In genomic region chr6:46490425-46491200, GRCh38 we compare ENCODE assay signal across 7 cellular contexts. TPM values are rescaled to one million over a fixed set of nuclear protein-coding genes. Genes with fewer than 3 reads are reported as not detected.
DNase-seq lines count a peak whose midpoint lies in the region; ATAC-seq, FAIRE-seq and TF ChIP-seq lines count a peak whose summit lies in the region.

No MANE protein-coding gene starts in this region.

- intact Hi-C loops in HepG2 (cut with micrococcal nuclease; ENCODE audit: unreplicated experiment) (loop anchor here (1.0 to 10.0 kb wide), 3 partner anchors 71 to 398 kb away; partner anchors contain the start of genes CYP39A1 and SLC25A27), testis (cut with DNase I; ENCODE audit: low total_unique reads) (no loop called here)

- H4K20me1 ChIP-seq in HepG2 (ENCODE audit: insufficient read depth, low read length), result no peaks in the 10 kb centered on the region

- CTCF ChIA-PET in HepG2 (lab: Yijun Ruan, JAX; ENCODE audit: low intra/inter-chr PET ratio, low total read pairs), result no interaction called here

- H3K4me3 ChIP-seq in GM08714 (ENCODE audit: low read length) (peak overlapping the region; percentile 50; the same call in 1 of the 2 replicates), choroid plexus epithelial cell (ENCODE audit: low read depth, low read length) (peak overlapping the region; percentile 59), HepG2 (replicated peaks in 1 of 3; ENCODE audit: insufficient read depth in 1 of 3, low read depth in 2 of 3, low read length in 3 of 3) (peak overlapping the region; percentile 50 to 75 (median 73); a peak in 4 of 6 replicates), testis (peak overlapping the region; percentile 69 to 83)

- BruUV-seq in HepG2 (replicated peaks; lab: Mats Ljungman, UMichigan), result no TSS peak

- 11% methylated on average over 41 of the region's 56 CpGs for WGBS in HepG2 (ENCODE audit: low lambda C conversion rate)
- 2 to 5% methylated on average over 27 to 30 of the region's 56 CpGs for WGBS in testis, 2 donors

- peak; percentile 32 for TF ChIP-seq CTCF in choroid plexus epithelial cell (conservative IDR thresholded peaks at IDR 0.05; ENCODE audit: low read depth, low read length)
- peak; percentile 51 for TF ChIP-seq CTCF in HepG2 (CRISPR knock-in tag; IDR thresholded peaks at IDR 0.05)
- peak in 1 of 3 experiments; percentile 19 for TF ChIP-seq CTCF in testis (IDR thresholded peaks at IDR 0.05)

- peaks cover 4 to 33% of the 10 kb centered on the region in 2 experiments; a peak in 4 of 5 replicates for H3K27me3 ChIP-seq in HepG2 (ENCODE audit: control insufficient read depth in 1 of 2, insufficient read depth in 2 of 2, low read length in 2 of 2)
- no peaks in the 10 kb centered on the region for H3K27me3 ChIP-seq in testis

- TF ChIP-seq EP300 in HepG2 (IDR thresholded peaks at IDR 0.05; ENCODE audit: low read depth in 2 of 2, low read length in 2 of 2) (no peak), HepG2 (CRISPR knock-in tag; IDR thresholded peaks at IDR 0.05; ENCODE audit: borderline replicate concordance) (no peak)

- H3K36me3 ChIP-seq in HepG2 (replicated peaks in 1 of 2; ENCODE audit: control insufficient read depth in 1 of 2, insufficient read depth in 2 of 2, low read length in 2 of 2) (no peaks in the 10 kb centered on the region), testis (ENCODE audit: low read depth, missing control alignments) (no peaks in the 10 kb centered on the region)

- no peak overlapping the region for H3K27ac ChIP-seq in HepG2 (ENCODE audit: extremely low read length, insufficient read depth, low read length)
- peak overlapping the region; percentile 50 to 85 for H3K27ac ChIP-seq in testis

- no peak overlapping the region for H3K9ac ChIP-seq in HepG2 (ENCODE audit: insufficient read depth, low read depth, low read length)

- TF ChIP-seq POLR2A in HepG2 (IDR thresholded peaks at IDR 0.05; ENCODE audit: insufficient read depth in 1 of 2, low read depth in 2 of 2, low read length in 2 of 2) (no peak), testis (IDR thresholded peaks at IDR 0.05) (no peak)

- H3K9me3 ChIP-seq in HepG2 (ENCODE audit: low read length) (no peaks in the 10 kb centered on the region), testis (no peaks in the 10 kb centered on the region)

- TF ChIP-seq RAD21 in HepG2 (CRISPR knock-in tag; IDR thresholded peaks at IDR 0.05), result no peak

- in situ Hi-C loops in HepG2 (cut with HindIII; ENCODE audit: extremely low pct_ligation_motif_present, low pct_unique_long_range_greater_than_20kb), result no loop called here

- H3K4me2 ChIP-seq in HepG2 (ENCODE audit: low read depth, low read length), result peak overlapping the region; percentile 86

- H2AFZ ChIP-seq in HepG2 (ENCODE audit: low read length), result no peak overlapping the region

- FAIRE-seq in HepG2 (lab: Jason Lieb, UNC), result no peak

- H3K4me1 ChIP-seq in HepG2 (ENCODE audit: insufficient read depth, low read length), result peaks cover 5% of the 10 kb centered on the region
- peaks cover 4% of the 10 kb centered on the region for H3K4me1 ChIP-seq in testis

- H3K79me2 ChIP-seq in HepG2 (ENCODE audit: insufficient read depth, low read length), result no peaks in the 10 kb centered on the region

- DNase-seq in NCI-H1105 treated with DMSO at 0.1 percent for 48 hours (lab: John Stamatoyannopoulos, UW) (peak; percentile 40), choroid plexus epithelial cell (ENCODE audit: low read depth) (no peak), HepG2 (ENCODE audit: low spot score) (no peak), testis (peak; percentile 50)
- DNase-seq in activated CD4-positive, CD25-positive, alpha-beta regulatory T cell (lab: John Stamatoyannopoulos, UW), result no peak

- POLR2A ChIA-PET in HepG2 (lab: Yijun Ruan, JAX), result no interaction called here

- ATAC-seq in HepG2, result peak; percentile 47
- no peak for ATAC-seq in GM18519 (IDR thresholded peaks at IDR 0.05; ENCODE audit: low FRiP score, unreplicated experiment)

TF ChIP-seq in HepG2, 621 proteins besides CTCF, POLR2A, EP300 and RAD21:
- TF ChIP-seq KDM2A (CRISPR knock-in tag; IDR thresholded peaks at IDR 0.05; ENCODE audit: borderline replicate concordance, low read depth) (0 out of 2 replicates have a peak, but pooled peaks have one; percentile 10), NCOA2 (CRISPR knock-in tag; IDR thresholded peaks at IDR 0.05) (no peak), ZBTB7A (CRISPR knock-in tag; IDR thresholded peaks at IDR 0.05) (peak; percentile 64; the same call in 1 of the 2 replicates), MAZ (IDR thresholded peaks at IDR 0.05; ENCODE audit: borderline replicate concordance, low read depth, low read length) (0 out of 2 replicates have a peak, but pooled peaks have one; percentile 19), MAZ (CRISPR knock-in tag; IDR thresholded peaks at IDR 0.05; ENCODE audit: low read depth) (no peak), GABPB1 (CRISPR knock-in tag; IDR thresholded peaks at IDR 0.05) (0 out of 2 replicates have a peak, but pooled peaks have one; percentile 5), RFX3 (CRISPR knock-in tag; IDR thresholded peaks at IDR 0.05) (no peak)

RNA-seq across cellular contexts. Expression of gene RCAN2, which starts 0.6 kb away (rescaled TPM):
- total RNA-seq in HepG2 (2016; rRNA removed; fragmentation: Illumina TruSeq; extraction: Trizol), result not detected in 2 replicates
- total RNA-seq in HepG2 (2016; cell fraction: cytosol; rRNA removed; fragmentation: Illumina TruSeq; extraction: Trizol; ENCODE audit: low read depth), result not detected in 2 replicates
- total RNA-seq in HepG2 (2016; cell fraction: insoluble cytoplasmic fraction; rRNA removed; fragmentation: Illumina TruSeq; extraction: Trizol), result not detected in 2 replicates
- not detected in 2 replicates for total RNA-seq in HepG2 (2016; cell fraction: membrane; rRNA removed; fragmentation: Illumina TruSeq; extraction: Trizol)
- not detected in 2 replicates for total RNA-seq in HepG2 (2016; cell fraction: nucleus; rRNA removed; fragmentation: Illumina TruSeq; extraction: Trizol)
- not detected in 2 replicates for polyA plus RNA-seq in HepG2 (2011; rRNA removed)
- not detected in 2 replicates for polyA plus RNA-seq in HepG2 (2011; cell fraction: cytosol; rRNA removed)
- polyA plus RNA-seq in HepG2 (2011; cell fraction: nucleus; rRNA removed), result not detected in 2 replicates
- not detected in 2 replicates for polyA plus RNA-seq in HepG2 (2012)
- polyA plus RNA-seq in HepG2 (2016; cell fraction: cytosol; fragmentation: Illumina TruSeq; extraction: Trizol; ENCODE audit: low read depth), result not detected in 2 replicates
- not detected in 2 replicates for polyA plus RNA-seq in HepG2 (2016; cell fraction: insoluble cytoplasmic fraction; fragmentation: Illumina TruSeq; extraction: Trizol; ENCODE audit: low read depth)
- not detected in 2 replicates for polyA plus RNA-seq in HepG2 (2016; cell fraction: membrane; fragmentation: Illumina TruSeq; extraction: Trizol; ENCODE audit: low read depth)
- polyA plus RNA-seq in HepG2 (2016; cell fraction: nucleus; fragmentation: Illumina TruSeq; extraction: Trizol; ENCODE audit: insufficient read depth, low read depth), result not detected in 2 replicates
- not detected in 2 replicates for polyA minus RNA-seq in HepG2 (2011; rRNA and poly(A)+ RNA removed; ENCODE audit: low replicate concordance)
- not detected in 2 replicates for polyA minus RNA-seq in HepG2 (2011; cell fraction: cytosol; rRNA and poly(A)+ RNA removed)
- not detected in 2 replicates for polyA minus RNA-seq in HepG2 (2011; cell fraction: nucleus; rRNA and poly(A)+ RNA removed)
- total RNA-seq in testis, result 1 to 10 TPM; 6.3 to 7.1 TPM
- 17.4 TPM for polyA plus RNA-seq in testis (ENCODE audit: insufficient read depth, low read depth, low replicate concordance)

Comparison
In these comparisons a context has a peak if more than half of its experiments do, and no peak if none do; other contexts are left out.
1. DNase-seq: peak in NCI-H1105 treated with DMSO at 0.1 percent for 48 hours (single experiment) and testis (single experiment); none in choroid plexus epithelial cell (single experiment), HepG2 (single experiment) and activated CD4-positive, CD25-positive, alpha-beta regulatory T cell (0 of 4).
2. Peak in every context shown above with its lines, with median percentiles within 50 percentile points of each other: H3K4me3 ChIP-seq.